ENCODE assay signal across 8 cellular contexts in genomic region chr5:170333161-170333909, GRCh38. TPM values are rescaled to one million over a fixed set of nuclear protein-coding genes. Genes with fewer than 3 reads are reported as not detected.
DNase-seq lines count a peak whose midpoint lies in the region; ATAC-seq and TF ChIP-seq lines count a peak whose summit lies in the region.

No MANE protein-coding gene starts in this region.

- H3K9me3 ChIP-seq in mammary epithelial cell (replicated peaks; ENCODE audit: insufficient read depth, low read length), result no peaks in the 10 kb centered on the region

- no peaks in the 10 kb centered on the region for H3K36me3 ChIP-seq in mammary epithelial cell (ENCODE audit: insufficient read depth, low read length)

- H3K27ac ChIP-seq in mammary epithelial cell (ENCODE audit: insufficient read depth, low read depth, low read length), result no peak overlapping the region
- no peak overlapping the region for H3K27ac ChIP-seq in foreskin keratinocyte

- H3K79me2 ChIP-seq in mammary epithelial cell (ENCODE audit: insufficient read depth, low read length), result no peaks in the 10 kb centered on the region

- intact Hi-C loops in mammary epithelial cell (cut with micrococcal nuclease), result no loop called here

- H3K27me3 ChIP-seq in mammary epithelial cell (ENCODE audit: insufficient read depth, low read length) (no peaks in the 10 kb centered on the region), foreskin keratinocyte (no peaks in the 10 kb centered on the region)

- CTCF ChIA-PET in mammary epithelial cell (lab: Charles Lee; ENCODE audit: low non-redundant PET), result no interaction called here

- H4K20me1 ChIP-seq in mammary epithelial cell (ENCODE audit: insufficient read depth, low read length), result no peaks in the 10 kb centered on the region

- in situ Hi-C loops in mammary epithelial cell (cut with MboI; ENCODE audit: low sequenced_read_pairs in 2 of 2), result no loop called here

- no TSS peak for BruUV-seq in mammary epithelial cell (replicated peaks; lab: Mats Ljungman, UMichigan)

- H3K4me1 ChIP-seq in mammary epithelial cell (ENCODE audit: insufficient read depth, low read length) (peaks cover 6% of the 10 kb centered on the region), foreskin keratinocyte (no peaks in the 10 kb centered on the region)

- dilution Hi-C loops in mammary epithelial cell (cut with HindIII; ENCODE audit: low sequenced_read_pairs), result no loop called here

- DNase-seq in T-helper 9 cell (peak; percentile 49), mammary epithelial cell (peak; percentile 50), islet precursor cell (no peak), foreskin keratinocyte (no peak)
- peak; percentile 79 for DNase-seq in stimulated activated CD4-positive, alpha-beta T cell treated with anti-CD3 and anti-CD28 coated beads, Interleukin-15, amount 100 ng/mL, for 24 hours

- no peak overlapping the region for H3K4me2 ChIP-seq in mammary epithelial cell (ENCODE audit: insufficient read depth, low read depth, low read length)

- WGBS in mammary epithelial cell (ENCODE audit: low coverage, missing lambda C conversion rate), result 51% methylated on average over 5 of the region's 11 CpGs

- no peak overlapping the region for H3K4me3 ChIP-seq in mammary epithelial cell (replicated peaks in 1 of 3; ENCODE audit: insufficient read depth in 1 of 3, low read depth in 2 of 3, low read length in 3 of 3)

- H2AFZ ChIP-seq in mammary epithelial cell (ENCODE audit: low read depth, low read length), result no peak overlapping the region

- no peak overlapping the region for H3K9ac ChIP-seq in mammary epithelial cell (ENCODE audit: insufficient read depth, low read length)

- ATAC-seq in GM18873 (IDR thresholded peaks at IDR 0.05; ENCODE audit: low FRiP score, unreplicated experiment), result peak; percentile 46
- peak; percentile 56 for ATAC-seq in HG03108 (IDR thresholded peaks at IDR 0.05; ENCODE audit: unreplicated experiment)
- no peak for ATAC-seq in HG03457 (IDR thresholded peaks at IDR 0.05; ENCODE audit: unreplicated experiment)
- no peak for ATAC-seq in foreskin keratinocyte

- no peak for TF ChIP-seq CTCF in mammary epithelial cell (conservative IDR thresholded peaks at IDR 0.05 in 1 of 2, IDR thresholded peaks at IDR 0.05 in 1 of 2; ENCODE audit: extremely low read depth in 1 of 2, insufficient read depth in 1 of 2, low read depth in 1 of 2, low read length in 2 of 2)
- TF ChIP-seq CTCF in foreskin keratinocyte (conservative IDR thresholded peaks at IDR 0.05), result no peak

RNA-seq across cellular contexts. Expression of gene LCP2, which starts 35.8 kb away (rescaled TPM):
- total RNA-seq in mammary epithelial cell, result not detected
- not detected for polyA plus RNA-seq in mammary epithelial cell
- not detected for polyA minus RNA-seq in mammary epithelial cell
- total RNA-seq in foreskin keratinocyte, result not detected in 2 replicates
- not detected in 2 replicates for polyA plus RNA-seq in foreskin keratinocyte

RNA-seq across cellular contexts. Expression of gene KCNMB1, which starts 55.8 kb away (rescaled TPM):
- total RNA-seq in mammary epithelial cell (under 1 TPM in 1 of 2 donors, not detected in 1; 0.50 TPM), foreskin keratinocyte (not detected in 2 replicates)
- polyA plus RNA-seq in mammary epithelial cell (not detected), foreskin keratinocyte (not detected in 2 replicates)
- polyA minus RNA-seq in mammary epithelial cell, result not detected

Comparison
In these comparisons a context has a peak if more than half of its experiments do, and no peak if none do; other contexts are left out.
1. ATAC-seq: peak in GM18873 (single experiment) and HG03108 (single experiment); none in HG03457 (single experiment) and foreskin keratinocyte (single experiment).
2. DNase-seq: peak in T-helper 9 cell (single experiment), mammary epithelial cell (single experiment) and stimulated activated CD4-positive, alpha-beta T cell treated with anti-CD3 and anti-CD28 coated beads, Interleukin-15, amount 100 ng/mL, for 24 hours (single experiment); none in islet precursor cell (single experiment) and foreskin keratinocyte (0 of 2).